ENCODE assay signal across 14 cellular contexts in genomic region chr15:29678504-29679034, GRCh38.
"Had no signal": no experiment of that assay in that cellular context is flagged by ENCODE, and none has a peak within 500 bp of the region (broad histone marks: within the 10 kb centered on the region; RNA-seq: fewer than 3 reads in every experiment).

No MANE protein-coding gene starts in this region.

- H3K9me3 Mint-ChIP-seq: activated CD4-positive, alpha-beta memory T cell treated with anti-CD3 and anti-CD28 coated beads, Interleukin-2, amount 10 ng/mL, durations not matched to agents 7 days and 5 days had no signal

- H3K27me3 ChIP-seq: ascending aorta, dorsolateral prefrontal cortex had no signal

- H3K4me3 Mint-ChIP-seq: activated CD4-positive, alpha-beta memory T cell treated with anti-CD3 and anti-CD28 coated beads, Interleukin-2, amount 10 ng/mL, durations not matched to agents 7 days and 5 days; naive thymus-derived CD4-positive, alpha-beta T cell; T-helper 17 cell had no signal

- H3K4me1 Mint-ChIP-seq: activated CD4-positive, alpha-beta memory T cell treated with anti-CD3 and anti-CD28 coated beads, Interleukin-2, amount 10 ng/mL, durations not matched to agents 7 days and 5 days had no signal

- H3K4me1 ChIP-seq: ascending aorta had no signal

- H3K27ac ChIP-seq: ascending aorta, gastroesophageal sphincter, WERI-Rb-1 had no signal

- H3K4me3 ChIP-seq: ascending aorta, dorsolateral prefrontal cortex, gastroesophageal sphincter had no signal

- H3K36me3 ChIP-seq: ascending aorta, gastroesophageal sphincter, WERI-Rb-1 had no signal

- DNase-seq: activated CD4-positive, alpha-beta memory T cell treated with anti-CD3 and anti-CD28 coated beads, Interleukin-2, amount 10 ng/mL, durations not matched to agents 7 days and 5 days; activated naive CD4-positive, alpha-beta T cell treated with Interleukin-2 at 50 U/mL for 16 hours; erythroblast; naive thymus-derived CD4-positive, alpha-beta T cell; stimulated activated CD4-positive, alpha-beta T cell treated with anti-CD3 and anti-CD28 coated beads, Interleukin-15, amount 100 ng/mL, for 24 hours; stimulated activated CD4-positive, alpha-beta T cell treated with anti-CD3 and anti-CD28 coated beads, Interleukin-4, amount 100 ng/mL, for 1 hour; stimulated activated naive CD4-positive, alpha-beta T cell treated with Interleukin-2 at 50 U/mL for 16 hours; substantia nigra; T-helper 17 cell; trophoblast cell; WERI-Rb-1 had no signal

- H3K36me3 Mint-ChIP-seq: naive thymus-derived CD4-positive, alpha-beta T cell had no signal

- H3K27ac Mint-ChIP-seq: activated CD4-positive, alpha-beta memory T cell treated with anti-CD3 and anti-CD28 coated beads, Interleukin-2, amount 10 ng/mL, durations not matched to agents 7 days and 5 days; naive thymus-derived CD4-positive, alpha-beta T cell; T-helper 17 cell had no signal

- ATAC-seq: gastroesophageal sphincter; naive thymus-derived CD4-positive, alpha-beta T cell; T-helper 17 cell had no signal

- H3K9me3 ChIP-seq: ascending aorta, gastroesophageal sphincter had no signal
